ENCODE assay signal across 1 cellular context in genomic region chr14:20455355-20456300, GRCh38.
TF ChIP-seq lines count a peak whose summit lies in the region.

No MANE protein-coding gene starts in this region.

TF ChIP-seq in K562, 482 proteins besides CTCF, POLR2A, EP300 and RAD21 (continued from another document and continues in another):
- no peak for TF ChIP-seq TSHZ1 (CRISPR knock-in tag; IDR thresholded peaks at IDR 0.05)
- TF ChIP-seq ZNF586 (CRISPR knock-in tag; conservative IDR thresholded peaks at IDR 0.05), result no peak; the same call in 1 of the 2 replicates
- TF ChIP-seq HDAC6 (IDR thresholded peaks at IDR 0.05; ENCODE audit: low read depth, low read length), result no peak
- TF ChIP-seq CHD2 (IDR thresholded peaks at IDR 0.05; ENCODE audit: low read depth, low read length), result peak; percentile 89
- 0 out of 2 replicates have a peak, but pooled peaks have one; percentile 57 for TF ChIP-seq DPF2 (IDR thresholded peaks at IDR 0.05)
- TF ChIP-seq ZKSCAN1 (IDR thresholded peaks at IDR 0.05; ENCODE audit: low read depth, low read length), result no peak
- TF ChIP-seq E2F4 (CRISPR knock-in tag; IDR thresholded peaks at IDR 0.05; ENCODE audit: low read depth), result no peak
- no peak for TF ChIP-seq ZNF212 (CRISPR knock-in tag; IDR thresholded peaks at IDR 0.05)
- peak; percentile 43; the same call in 1 of the 2 replicates for TF ChIP-seq ARID1B (IDR thresholded peaks at IDR 0.05)
- no peak for TF ChIP-seq HNRNPH1 (optimal IDR thresholded peaks at IDR 0.05; ENCODE audit: low read depth, low read length)
- 0 out of 2 replicates have a peak, but pooled peaks have one; percentile 24 for TF ChIP-seq HBP1 (CRISPR knock-in tag; IDR thresholded peaks at IDR 0.05)
- TF ChIP-seq CHCHD3 (CRISPR knock-in tag; IDR thresholded peaks at IDR 0.05), result no peak
- TF ChIP-seq FOXO4 (CRISPR knock-in tag; IDR thresholded peaks at IDR 0.05), result no peak
- no peak for TF ChIP-seq E4F1 (CRISPR knock-in tag; IDR thresholded peaks at IDR 0.05; ENCODE audit: borderline replicate concordance)
- no peak for TF ChIP-seq NFYB (IDR thresholded peaks at IDR 0.05; ENCODE audit: extremely low read depth, insufficient read length)
- no peak for TF ChIP-seq BHLHE40 (IDR thresholded peaks at IDR 0.05; ENCODE audit: low read length)
- TF ChIP-seq RREB1 (CRISPR knock-in tag; IDR thresholded peaks at IDR 0.05), result no peak
- TF ChIP-seq GTF2F1 (IDR thresholded peaks at IDR 0.05; ENCODE audit: low read depth, low read length), result peak; percentile 70; the same call in 1 of the 2 replicates
- TF ChIP-seq MXD1 (CRISPR knock-in tag; IDR thresholded peaks at IDR 0.05; ENCODE audit: borderline replicate concordance, poor library complexity, severe bottlenecking), result no peak
- TF ChIP-seq ZNF140 (CRISPR knock-in tag; IDR thresholded peaks at IDR 0.05), result no peak
- TF ChIP-seq ZC3H8 (IDR thresholded peaks at IDR 0.05), result no peak
- no peak for TF ChIP-seq CBX3 (IDR thresholded peaks at IDR 0.05; ENCODE audit: borderline replicate concordance in 1 of 2, low read length in 2 of 2)
- no peak for TF ChIP-seq RNF2 (IDR thresholded peaks at IDR 0.05)
- no peak for TF ChIP-seq ZNF280B (CRISPR knock-in tag; IDR thresholded peaks at IDR 0.05)
- no peak for TF ChIP-seq MCM2 (IDR thresholded peaks at IDR 0.05; ENCODE audit: low read depth)
- TF ChIP-seq MXI1 (IDR thresholded peaks at IDR 0.05; ENCODE audit: low read depth, low read length), result no peak
- no peak for TF ChIP-seq ZNF589 (CRISPR knock-in tag; IDR thresholded peaks at IDR 0.05; ENCODE audit: low read depth)
- no peak for TF ChIP-seq RBM15 (IDR thresholded peaks at IDR 0.05; ENCODE audit: insufficient read depth, low read length)
- TF ChIP-seq HNRNPK (IDR thresholded peaks at IDR 0.05; ENCODE audit: low read depth, low read length, poor library complexity, severe bottlenecking), result no peak
- no peak for TF ChIP-seq CC2D1A (IDR thresholded peaks at IDR 0.05)
- TF ChIP-seq SMAD4 (CRISPR knock-in tag; conservative IDR thresholded peaks at IDR 0.05), result no peak
- TF ChIP-seq E2F5 (CRISPR knock-in tag; IDR thresholded peaks at IDR 0.05), result no peak
- TF ChIP-seq ZBTB34 (CRISPR knock-in tag; IDR thresholded peaks at IDR 0.05), result no peak
- no peak for TF ChIP-seq ZNF785 (CRISPR knock-in tag; IDR thresholded peaks at IDR 0.05)
- no peak for TF ChIP-seq MCM5 (IDR thresholded peaks at IDR 0.05; ENCODE audit: low read depth)
- no peak for TF ChIP-seq ELK1 (CRISPR knock-in tag; IDR thresholded peaks at IDR 0.05)
- no peak for TF ChIP-seq RFX5 (IDR thresholded peaks at IDR 0.05; ENCODE audit: low read depth, low read length)
- TF ChIP-seq POLR2G (IDR thresholded peaks at IDR 0.05; ENCODE audit: low read depth, low read length), result peak; percentile 43; the same call in 1 of the 2 replicates
- no peak for TF ChIP-seq ZNF57 (CRISPR knock-in tag; IDR thresholded peaks at IDR 0.05)
- no peak for TF ChIP-seq TBP (optimal IDR thresholded peaks at IDR 0.05; ENCODE audit: low read depth, low read length)
